In the genomic region with DNA sequence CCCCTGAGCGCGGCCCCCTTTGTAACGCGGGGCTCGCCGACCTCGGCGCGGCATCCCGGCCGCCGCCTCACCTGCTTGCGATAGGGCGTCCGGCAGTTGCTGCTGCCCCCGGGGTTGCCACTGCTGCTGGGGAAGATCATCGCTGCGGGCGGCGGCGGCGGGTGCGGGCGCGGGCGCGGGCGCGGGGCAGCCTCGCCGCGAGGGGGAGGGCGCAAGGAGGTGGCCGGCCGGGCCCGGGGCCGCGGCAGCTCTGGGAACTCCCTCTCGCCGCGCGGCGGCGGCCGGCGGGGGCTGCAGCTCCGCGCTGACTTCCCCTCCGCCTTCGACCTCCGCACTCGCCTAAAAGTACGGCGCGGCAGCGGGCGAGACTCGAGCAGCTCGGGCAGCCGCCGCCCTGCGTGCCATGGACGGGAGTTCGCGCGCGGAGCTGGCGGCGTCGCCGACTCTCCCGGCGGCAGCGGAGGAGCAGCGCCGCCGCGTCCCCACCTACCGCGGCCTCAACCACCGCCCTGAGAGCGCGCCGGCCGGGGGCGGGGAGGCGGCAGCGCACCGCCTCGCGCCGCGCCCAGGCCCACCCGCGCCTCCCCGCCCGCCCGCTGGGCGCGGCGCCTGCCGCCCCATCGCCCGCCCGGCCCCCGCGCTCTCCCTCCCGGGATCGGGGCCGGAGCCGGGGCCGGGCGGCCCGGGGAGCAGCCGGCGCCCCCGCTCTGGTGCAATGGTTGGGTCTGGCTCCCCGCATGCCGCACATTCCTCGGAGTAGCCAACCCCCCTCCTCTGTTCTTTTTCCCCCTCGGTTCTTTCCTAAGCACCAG, we compare ENCODE assay signal across 8 cellular contexts.
A peak's percentile ranks its signal among the peaks of the same experiment; 100 is the strongest.
DNase-seq lines count a peak whose midpoint lies in the region; ATAC-seq and TF ChIP-seq lines count a peak whose summit lies in the region.

No MANE protein-coding gene starts in this region.

- ATAC-seq in HG02973 (IDR thresholded peaks at IDR 0.05; ENCODE audit: unreplicated experiment), result peak; percentile 58
- peak; percentile 78 to 88 for ATAC-seq in natural killer cell treated with Interleukin-12 subunit alpha and Interleukin-12 subunit beta and Interleukin-15 and Interleukin-18, amount 100 ng/mL, for 72 hours

- no peaks in the 10 kb centered on the region for H3K27me3 Mint-ChIP-seq in activated T-helper 1 cell treated with anti-CD3 and anti-CD28 coated beads, Interleukin-12 subunit alpha, Interleukin-12 subunit beta, Interleukin-2, Interleukin-4 antibody, amounts not matched to agents 30 ng/mL and 10 ng/mL and 1 ng/mL, durations not matched to agents 14 hours and 24 hours and 36 hours (ENCODE audit: insufficient read depth)
- H3K27me3 Mint-ChIP-seq in natural killer cell treated with Interleukin-12 subunit alpha and Interleukin-12 subunit beta and Interleukin-15 and Interleukin-18, amount 100 ng/mL, for 72 hours, result no peaks in the 10 kb centered on the region

- H3K27ac ChIP-seq in thyroid gland, result peak overlapping the region; percentile 83 to 94 (median 92)

- WGBS in thyroid gland, 2 donors, result 0 to 5% methylated on average over 7 of the region's 121 CpGs

- H3K27me3 ChIP-seq in thyroid gland, result no peaks in the 10 kb centered on the region

- no peak for TF ChIP-seq CTCF in fibroblast of mammary gland (conservative IDR thresholded peaks at IDR 0.05; ENCODE audit: control insufficient read depth, insufficient read depth, low read depth, low read length)
- TF ChIP-seq CTCF in thyroid gland (IDR thresholded peaks at IDR 0.05), result peak in 2 of 6 experiments; percentile 25 to 27

- H3K4me3 Mint-ChIP-seq in activated T-helper 1 cell treated with anti-CD3 and anti-CD28 coated beads, Interleukin-12 subunit alpha, Interleukin-12 subunit beta, Interleukin-2, Interleukin-4 antibody, amounts not matched to agents 30 ng/mL and 10 ng/mL and 1 ng/mL, durations not matched to agents 14 hours and 24 hours and 36 hours, result peak overlapping the region; percentile 90
- H3K4me3 Mint-ChIP-seq in natural killer cell treated with Interleukin-12 subunit alpha and Interleukin-12 subunit beta and Interleukin-15 and Interleukin-18, amount 100 ng/mL, for 72 hours, result peak overlapping the region; percentile 99

- H3K36me3 ChIP-seq in thyroid gland, result no peaks in the 10 kb centered on the region

- H3K9me3 Mint-ChIP-seq in activated T-helper 1 cell treated with anti-CD3 and anti-CD28 coated beads, Interleukin-12 subunit alpha, Interleukin-12 subunit beta, Interleukin-2, Interleukin-4 antibody, amounts not matched to agents 30 ng/mL and 10 ng/mL and 1 ng/mL, durations not matched to agents 14 hours and 24 hours and 36 hours, result no peaks in the 10 kb centered on the region
- no peaks in the 10 kb centered on the region for H3K9me3 Mint-ChIP-seq in natural killer cell treated with Interleukin-12 subunit alpha and Interleukin-12 subunit beta and Interleukin-15 and Interleukin-18, amount 100 ng/mL, for 72 hours

- H3K9me3 ChIP-seq in thyroid gland, result no peaks in the 10 kb centered on the region

- H3K4me1 ChIP-seq in thyroid gland, result peaks cover 36 to 40% of the 10 kb centered on the region in 2 donors

- intact Hi-C loops in activated T-helper 1 cell treated with anti-CD3 and anti-CD28 coated beads, Interleukin-12 subunit alpha, Interleukin-12 subunit beta, Interleukin-2, Interleukin-4 antibody, amounts not matched to agents 30 ng/mL and 10 ng/mL and 1 ng/mL, durations not matched to agents 14 hours and 24 hours and 36 hours (cut with micrococcal nuclease), result loop anchor here (1.0 to 10.0 kb wide), 10 partner anchors 10 to 1547 kb away; a partner anchor contains a TSS
- intact Hi-C loops in thyroid gland (cut with DNase I), result loop anchor here (10.0 kb wide), 1 partner anchor 73 kb away; no protein-coding TSS in a partner anchor

- peak; percentile 41 for DNase-seq in SIG-M5 treated with dmso at 0.1 percent for 504 hours (lab: John Stamatoyannopoulos, UW; ENCODE audit: unreplicated experiment)
- no peak for DNase-seq in SIG-M5 (lab: John Stamatoyannopoulos, UW)
- DNase-seq in NOMO-1 treated with DMSO at 0.1 percent for 48 hours (lab: John Stamatoyannopoulos, UW; ENCODE audit: unreplicated experiment), result peak; percentile 44
- DNase-seq in activated T-helper 1 cell treated with anti-CD3 and anti-CD28 coated beads, Interleukin-12 subunit alpha, Interleukin-12 subunit beta, Interleukin-2, Interleukin-4 antibody, amounts not matched to agents 30 ng/mL and 10 ng/mL and 1 ng/mL, durations not matched to agents 14 hours and 24 hours and 36 hours (ENCODE audit: low spot score), result peak; percentile 55
- no peak for DNase-seq in fibroblast of mammary gland (ENCODE audit: low read depth)
- DNase-seq in natural killer cell treated with Interleukin-12 subunit alpha and Interleukin-12 subunit beta and Interleukin-15 and Interleukin-18, amount 100 ng/mL, for 72 hours (ENCODE audit: low spot score), result peak; percentile 84
- DNase-seq in thyroid gland, result peak; percentile 59 to 60

- H3K4me3 ChIP-seq in fibroblast of mammary gland (ENCODE audit: control insufficient read depth, low read depth, low read length) (peak overlapping the region; percentile 81), thyroid gland (replicated peaks in 1 of 3) (peak overlapping the region; percentile 50 to 93 (median 79))

- peaks cover 83% of the 10 kb centered on the region for H3K4me1 Mint-ChIP-seq in activated T-helper 1 cell treated with anti-CD3 and anti-CD28 coated beads, Interleukin-12 subunit alpha, Interleukin-12 subunit beta, Interleukin-2, Interleukin-4 antibody, amounts not matched to agents 30 ng/mL and 10 ng/mL and 1 ng/mL, durations not matched to agents 14 hours and 24 hours and 36 hours (ENCODE audit: low read depth)
- peaks cover 67 to 82% of the 10 kb centered on the region in 2 donors for H3K4me1 Mint-ChIP-seq in natural killer cell treated with Interleukin-12 subunit alpha and Interleukin-12 subunit beta and Interleukin-15 and Interleukin-18, amount 100 ng/mL, for 72 hours (ENCODE audit: low read depth in 2 of 2)

- peak in 1 of 2 donors; percentile 83 for TF ChIP-seq POLR2A in thyroid gland (IDR thresholded peaks at IDR 0.05)

- peak overlapping the region; percentile 88 for H3K27ac Mint-ChIP-seq in activated T-helper 1 cell treated with anti-CD3 and anti-CD28 coated beads, Interleukin-12 subunit alpha, Interleukin-12 subunit beta, Interleukin-2, Interleukin-4 antibody, amounts not matched to agents 30 ng/mL and 10 ng/mL and 1 ng/mL, durations not matched to agents 14 hours and 24 hours and 36 hours
- peak overlapping the region; percentile 95 to 97 for H3K27ac Mint-ChIP-seq in natural killer cell treated with Interleukin-12 subunit alpha and Interleukin-12 subunit beta and Interleukin-15 and Interleukin-18, amount 100 ng/mL, for 72 hours

- peaks cover 11% of the 10 kb centered on the region for H3K36me3 Mint-ChIP-seq in activated T-helper 1 cell treated with anti-CD3 and anti-CD28 coated beads, Interleukin-12 subunit alpha, Interleukin-12 subunit beta, Interleukin-2, Interleukin-4 antibody, amounts not matched to agents 30 ng/mL and 10 ng/mL and 1 ng/mL, durations not matched to agents 14 hours and 24 hours and 36 hours (ENCODE audit: low read depth)
- no peaks in the 10 kb centered on the region for H3K36me3 Mint-ChIP-seq in natural killer cell treated with Interleukin-12 subunit alpha and Interleukin-12 subunit beta and Interleukin-15 and Interleukin-18, amount 100 ng/mL, for 72 hours

Comparison
In these comparisons a context has a peak if more than half of its experiments do, and no peak if none do; other contexts are left out.
1. DNase-seq: peak in SIG-M5 treated with dmso at 0.1 percent for 504 hours (single experiment), NOMO-1 treated with DMSO at 0.1 percent for 48 hours (single experiment), activated T-helper 1 cell treated with anti-CD3 and anti-CD28 coated beads, Interleukin-12 subunit alpha, Interleukin-12 subunit beta, Interleukin-2, Interleukin-4 antibody, amounts not matched to agents 30 ng/mL and 10 ng/mL and 1 ng/mL, durations not matched to agents 14 hours and 24 hours and 36 hours (single experiment), natural killer cell treated with Interleukin-12 subunit alpha and Interleukin-12 subunit beta and Interleukin-15 and Interleukin-18, amount 100 ng/mL, for 72 hours (single experiment) and thyroid gland (2 of 2); none in SIG-M5 (single experiment) and fibroblast of mammary gland (single experiment).